In genomic region chr6:137000825-137001224, GRCh38 we compare ENCODE assay signal across 29 cellular contexts. TPM values are rescaled to one million over a fixed set of nuclear protein-coding genes. Genes with fewer than 3 reads are reported as not detected.
DNase-seq lines count a peak whose midpoint lies in the region; ATAC-seq, FAIRE-seq and TF ChIP-seq lines count a peak whose summit lies in the region.
"Had no signal": no experiment of that assay in that cellular context is flagged by ENCODE, and none has a peak within 500 bp of the region (broad histone marks: within the 10 kb centered on the region; RNA-seq: fewer than 3 reads in every experiment).

No MANE protein-coding gene starts in this region.

- no peak for FAIRE-seq in A549 (lab: Jason Lieb, UNC)
- no peak for FAIRE-seq in D721Med (lab: Jason Lieb, UNC)
- FAIRE-seq: kidney had no signal

- no peak for TF ChIP-seq POLR2A in A549 (IDR thresholded peaks at IDR 0.05; ENCODE audit: low read length)

- peak in 1 of 2 experiments; percentile 62; a peak in 1 of 6 replicates for ATAC-seq in A549
- peak; percentile 48 for ATAC-seq in activated T-helper 17 cell treated with anti-CD3 and anti-CD28 coated beads, Interleukin-2, amount 50 U/mL, for 72 hours (replicated peaks)
- ATAC-seq in HG02884 (IDR thresholded peaks at IDR 0.05; ENCODE audit: unreplicated experiment), result no peak
- ATAC-seq: activated CD4-positive, CD25-positive, alpha-beta regulatory T cell treated with anti-CD3 and anti-CD28 coated beads, Interleukin-2, amount 50 U/mL, for 24 hours; activated CD8-positive, alpha-beta T cell treated with anti-CD3 and anti-CD28 coated beads, Interleukin-2, amount 10 ng/mL, durations not matched to agents 7 days and 5 days had no signal

- H3K27me3 ChIP-seq in HUES48 (ENCODE audit: control insufficient read depth, insufficient read depth, low read length), result no peaks in the 10 kb centered on the region
- no peaks in the 10 kb centered on the region for H3K27me3 ChIP-seq in iPS-18a (ENCODE audit: control insufficient read depth, insufficient read depth, low read length)
- H3K27me3 ChIP-seq: cardiac muscle cell, stomach, tibial nerve had no signal

- H3K4me3 ChIP-seq in A549, result no peak overlapping the region
- H3K4me3 ChIP-seq in HUES48 (ENCODE audit: low read depth, low read length), result no peak overlapping the region
- H3K4me3 ChIP-seq in iPS-18a (ENCODE audit: low read length), result peak overlapping the region; percentile 32
- no peak overlapping the region for H3K4me3 ChIP-seq in coronary artery
- H3K4me3 ChIP-seq: cardiac muscle cell, GM23248, smooth muscle cell, tibial nerve had no signal

- H3K4me2 ChIP-seq in A549, result peak overlapping the region; percentile 76

- no peak for TF ChIP-seq EP300 in A549 (IDR thresholded peaks at IDR 0.05)

- no peak for TF ChIP-seq CTCF in A549 (IDR thresholded peaks at IDR 0.05)
- no peak for TF ChIP-seq CTCF in coronary artery (IDR thresholded peaks at IDR 0.05)
- TF ChIP-seq CTCF in D721Med (IDR thresholded peaks at IDR 0.05; ENCODE audit: insufficient read depth, missing control alignments), result no peak

- DNase-seq in A549 (ENCODE audit: low read depth in 1 of 2, low spot score in 1 of 2) (peak in 1 of 2 experiments; percentile 10), coronary artery (ENCODE audit: low spot score) (no peak), GM19240 (ENCODE audit: insufficient read length, low spot score) (no peak), D721Med (ENCODE audit: insufficient read length, low spot score) (no peak)
- DNase-seq: activated CD8-positive, alpha-beta T cell treated with anti-CD3 and anti-CD28 coated beads, Interleukin-2, amount 10 ng/mL, durations not matched to agents 7 days and 5 days; activated naive CD4-positive, alpha-beta T cell; activated T-cell treated with anti-CD3 and anti-CD28 coated beads, Interleukin-2, amount 50 U/mL, for 1 hour; amniotic stem cell; CD8-positive, alpha-beta memory T cell; GM23248; hippocampal formation; KG1; kidney; NCI-H187; NCI-H526 treated with DMSO at 0.1 percent for 48 hours; Right ventricle myocardium superior; stimulated activated CD4-positive, alpha-beta T cell treated with anti-CD3 and anti-CD28 coated beads, Interleukin-4, amount 100 ng/mL, for 4 hours; stomach had no signal

- peaks cover 35% of the 10 kb centered on the region for H3K27me3 Mint-ChIP-seq in activated T-helper 17 cell treated with anti-CD3 and anti-CD28 coated beads, Interleukin-2, amount 50 U/mL, for 72 hours

- no peak overlapping the region for H3K27ac Mint-ChIP-seq in activated T-helper 17 cell treated with anti-CD3 and anti-CD28 coated beads, Interleukin-2, amount 50 U/mL, for 72 hours
- H3K27ac Mint-ChIP-seq: activated CD8-positive, alpha-beta T cell treated with anti-CD3 and anti-CD28 coated beads, Interleukin-2, amount 10 ng/mL, durations not matched to agents 7 days and 5 days; CD8-positive, alpha-beta memory T cell; dendritic cell treated with granulocyte-macrophage colony-stimulating factor and Interleukin-4, amounts not matched to agents 40 ng/mL and 50 ng/mL, for 4 days had no signal

- no peaks in the 10 kb centered on the region for H3K9me3 ChIP-seq in A549
- no peaks in the 10 kb centered on the region for H3K9me3 ChIP-seq in HUES48 (ENCODE audit: control insufficient read depth, insufficient read depth, low read length)
- no peaks in the 10 kb centered on the region for H3K9me3 ChIP-seq in iPS-18a (ENCODE audit: control insufficient read depth, low read depth, low read length)
- H3K9me3 ChIP-seq: stomach, tibial nerve had no signal

- POLR2A ChIA-PET in A549 (lab: Yijun Ruan, JAX), result no interaction called here

- no peaks in the 10 kb centered on the region for H3K36me3 Mint-ChIP-seq in activated T-helper 17 cell treated with anti-CD3 and anti-CD28 coated beads, Interleukin-2, amount 50 U/mL, for 72 hours (ENCODE audit: low read depth)
- H3K36me3 Mint-ChIP-seq: CD8-positive, alpha-beta memory T cell had no signal

- no peaks in the 10 kb centered on the region for H3K36me3 ChIP-seq in HUES48 (ENCODE audit: control insufficient read depth, insufficient read depth, low read length)
- H3K36me3 ChIP-seq in iPS-18a (ENCODE audit: control insufficient read depth, low read depth, low read length), result no peaks in the 10 kb centered on the region
- H3K36me3 ChIP-seq: cardiac muscle cell, tibial nerve had no signal

- no peak overlapping the region for H3K4me3 Mint-ChIP-seq in activated T-helper 17 cell treated with anti-CD3 and anti-CD28 coated beads, Interleukin-2, amount 50 U/mL, for 72 hours
- H3K4me3 Mint-ChIP-seq: activated CD8-positive, alpha-beta T cell treated with anti-CD3 and anti-CD28 coated beads, Interleukin-2, amount 10 ng/mL, durations not matched to agents 7 days and 5 days; CD8-positive, alpha-beta memory T cell; dendritic cell treated with granulocyte-macrophage colony-stimulating factor and Interleukin-4, amounts not matched to agents 40 ng/mL and 50 ng/mL, for 4 days had no signal

- H3K4me1 ChIP-seq in A549 (peaks cover 20% of the 10 kb centered on the region), HUES48 (ENCODE audit: control insufficient read depth, insufficient read depth, low read length) (peaks cover 23% of the 10 kb centered on the region), iPS-18a (ENCODE audit: control insufficient read depth, low read depth, low read length) (peaks cover 24% of the 10 kb centered on the region)
- H3K4me1 ChIP-seq: tibial nerve had no signal

- no peak overlapping the region for H3K9ac ChIP-seq in HUES48 (ENCODE audit: low read depth, low read length)
- no peak overlapping the region for H3K9ac ChIP-seq in iPS-18a (ENCODE audit: low read length)
- H3K9ac ChIP-seq: GM23248 had no signal

- CTCF ChIA-PET in A549 (lab: Yijun Ruan, JAX), result no interaction called here

- no peak overlapping the region for H3K27ac ChIP-seq in A549
- H3K27ac ChIP-seq in HUES48 (ENCODE audit: low read depth, low read length), result peak overlapping the region; percentile 87
- no peak overlapping the region for H3K27ac ChIP-seq in iPS-18a (ENCODE audit: low read length)
- no peak overlapping the region for H3K27ac ChIP-seq in coronary artery
- H3K27ac ChIP-seq: cardiac muscle cell, GM23248, tibial nerve had no signal

- no peak for TF ChIP-seq RAD21 in A549 (conservative IDR thresholded peaks at IDR 0.05 in 1 of 2, IDR thresholded peaks at IDR 0.05 in 1 of 2)

- H3K4me1 Mint-ChIP-seq in activated T-helper 17 cell treated with anti-CD3 and anti-CD28 coated beads, Interleukin-2, amount 50 U/mL, for 72 hours, result no peaks in the 10 kb centered on the region
- H3K4me1 Mint-ChIP-seq: CD8-positive, alpha-beta memory T cell had no signal

- no peaks in the 10 kb centered on the region for H3K9me3 Mint-ChIP-seq in activated T-helper 17 cell treated with anti-CD3 and anti-CD28 coated beads, Interleukin-2, amount 50 U/mL, for 72 hours
- H3K9me3 Mint-ChIP-seq: CD8-positive, alpha-beta memory T cell; dendritic cell treated with granulocyte-macrophage colony-stimulating factor and Interleukin-4, amounts not matched to agents 40 ng/mL and 50 ng/mL, for 4 days had no signal

- WGBS in A549 (ENCODE audit: missing lambda C conversion rate), result 37% methylated on average over 3 of the region's 3 CpGs

TF ChIP-seq in A549, 52 proteins besides CTCF, POLR2A, EP300 and RAD21 (continues in another document):
- TF ChIP-seq CEBPB (IDR thresholded peaks at IDR 0.05) (no peak), ESRRA (IDR thresholded peaks at IDR 0.05; ENCODE audit: borderline replicate concordance, low read length) (no peak), NPAS2 (CRISPR knock-in tag; IDR thresholded peaks at IDR 0.05; ENCODE audit: borderline replicate concordance) (no peak), ZSCAN20 (CRISPR knock-in tag; IDR thresholded peaks at IDR 0.05) (no peak), NR3C1 (IDR thresholded peaks at IDR 0.05) (no peak), HOXB5 (CRISPR knock-in tag; IDR thresholded peaks at IDR 0.05) (no peak), RFX5 (IDR thresholded peaks at IDR 0.05) (no peak), RNF2 (IDR thresholded peaks at IDR 0.05; ENCODE audit: borderline replicate concordance, low read depth) (no peak), EHMT2 (IDR thresholded peaks at IDR 0.05; ENCODE audit: low read depth) (no peak), MYC (IDR thresholded peaks at IDR 0.05; ENCODE audit: borderline replicate concordance, low read length) (no peak), HEYL (CRISPR knock-in tag; IDR thresholded peaks at IDR 0.05) (no peak), ZFP36 (IDR thresholded peaks at IDR 0.05; ENCODE audit: borderline replicate concordance, partially characterized antibody) (no peak), KDM1A (IDR thresholded peaks at IDR 0.05; ENCODE audit: low read depth) (no peak), MAZ (IDR thresholded peaks at IDR 0.05; ENCODE audit: borderline replicate concordance, low read depth, low read length) (no peak), TFCP2L1 (CRISPR knock-in tag; IDR thresholded peaks at IDR 0.05) (no peak), CBX8 (IDR thresholded peaks at IDR 0.05) (no peak), PBX3 (IDR thresholded peaks at IDR 0.05) (no peak)

RNA-seq across cellular contexts. Expression of gene IL20RA, which starts 43.9 kb away (rescaled TPM):
- polyA plus RNA-seq in A549 (2011; rRNA removed) (0.08 and 0.19 TPM in 2 replicates), A549 (2017; fragmentation: RNase III; extraction: RNeasy Plus Mini Kit Qiagen cat#74134 plus additional on column Dnase treatment) (not detected in 3 replicates)
- 0.01 and 0.03 TPM in 2 replicates for polyA plus RNA-seq in A549 (2012; cell fraction: cytosol; rRNA removed)
- not detected in 2 replicates for polyA plus RNA-seq in A549 (2012; cell fraction: nucleus; rRNA removed)
- not detected in 2 replicates for polyA minus RNA-seq in A549 (2011; rRNA and poly(A)+ RNA removed)
- under 1 TPM in 1 of 2 donors, not detected in 1; 0.06 TPM for total RNA-seq in activated T-helper 17 cell treated with anti-CD3 and anti-CD28 coated beads, Interleukin-2, amount 50 U/mL, for 72 hours
- total RNA-seq: A172; activated CD8-positive, alpha-beta T cell treated with anti-CD3 and anti-CD28 coated beads, Interleukin-2, amount 10 ng/mL, durations not matched to agents 7 days and 5 days; CD8-positive, alpha-beta memory T cell; endothelial cell of umbilical vein; GM23248 had no signal
- polyA plus RNA-seq: CD8-positive, alpha-beta memory T cell; endothelial cell of umbilical vein; GM23248 had no signal
